Comparison of ENCODE assay signal across 1 cellular context in the genomic region with DNA sequence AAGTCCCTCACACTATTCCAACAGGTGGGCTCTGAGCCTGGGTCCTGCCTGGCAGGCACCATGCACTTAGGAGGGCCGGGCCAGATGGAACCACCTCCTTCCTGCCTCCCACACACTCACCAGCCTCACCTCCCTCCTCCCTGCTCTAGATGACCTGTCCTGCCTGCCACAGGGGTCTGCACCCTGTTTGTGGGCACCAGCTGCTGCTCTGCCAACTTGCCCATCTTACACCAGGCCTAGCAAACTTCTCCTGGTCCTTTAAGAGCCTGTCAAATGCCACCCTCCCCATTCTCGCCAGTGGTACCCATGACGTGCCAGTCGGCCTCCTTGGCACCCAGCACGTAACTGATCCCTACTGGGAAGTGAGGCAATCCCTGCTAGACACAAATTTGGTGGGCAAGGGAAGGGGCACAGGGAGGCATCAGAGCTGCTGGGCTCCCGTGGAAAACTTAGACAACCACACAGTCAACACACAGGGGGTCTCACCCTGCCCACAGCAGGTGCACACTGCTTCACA.
TF ChIP-seq lines count a peak whose summit lies in the region.

No MANE protein-coding gene starts in this region.

TF ChIP-seq in IMR-90, 13 proteins besides CTCF, POLR2A, EP300 and RAD21:
- TF ChIP-seq, protein P1, sequence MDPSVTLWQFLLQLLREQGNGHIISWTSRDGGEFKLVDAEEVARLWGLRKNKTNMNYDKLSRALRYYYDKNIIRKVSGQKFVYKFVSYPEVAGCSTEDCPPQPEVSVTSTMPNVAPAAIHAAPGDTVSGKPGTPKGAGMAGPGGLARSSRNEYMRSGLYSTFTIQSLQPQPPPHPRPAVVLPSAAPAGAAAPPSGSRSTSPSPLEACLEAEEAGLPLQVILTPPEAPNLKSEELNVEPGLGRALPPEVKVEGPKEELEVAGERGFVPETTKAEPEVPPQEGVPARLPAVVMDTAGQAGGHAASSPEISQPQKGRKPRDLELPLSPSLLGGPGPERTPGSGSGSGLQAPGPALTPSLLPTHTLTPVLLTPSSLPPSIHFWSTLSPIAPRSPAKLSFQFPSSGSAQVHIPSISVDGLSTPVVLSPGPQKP (IDR thresholded peaks at IDR 0.05; ENCODE audit: borderline replicate concordance, low read depth, low read length), result no peak
- TF ChIP-seq NFE2L2 (IDR thresholded peaks at IDR 0.05; ENCODE audit: low read depth, low read length) (no peak), CEBPB (IDR thresholded peaks at IDR 0.05; ENCODE audit: low read depth, low read length) (no peak), RCOR1 (IDR thresholded peaks at IDR 0.05; ENCODE audit: insufficient replicate concordance, low read length) (no peak), MAFK (IDR thresholded peaks at IDR 0.05; ENCODE audit: low read depth, low read length) (no peak), MAZ (IDR thresholded peaks at IDR 0.05; ENCODE audit: borderline replicate concordance, low read depth, low read length) (no peak), RFX5 (IDR thresholded peaks at IDR 0.05; ENCODE audit: low read depth, low read length) (no peak), MXI1 (IDR thresholded peaks at IDR 0.05; ENCODE audit: borderline replicate concordance, low read depth, low read length) (no peak), BHLHE40 (IDR thresholded peaks at IDR 0.05; ENCODE audit: low read depth, low read length) (no peak), FOS (IDR thresholded peaks at IDR 0.05; ENCODE audit: low read depth, low read length) (no peak), CHD1 (IDR thresholded peaks at IDR 0.05; ENCODE audit: low read depth, low read length) (no peak), SMC3 (IDR thresholded peaks at IDR 0.05; ENCODE audit: low read depth, low read length) (no peak)
- TF ChIP-seq, protein P2, sequence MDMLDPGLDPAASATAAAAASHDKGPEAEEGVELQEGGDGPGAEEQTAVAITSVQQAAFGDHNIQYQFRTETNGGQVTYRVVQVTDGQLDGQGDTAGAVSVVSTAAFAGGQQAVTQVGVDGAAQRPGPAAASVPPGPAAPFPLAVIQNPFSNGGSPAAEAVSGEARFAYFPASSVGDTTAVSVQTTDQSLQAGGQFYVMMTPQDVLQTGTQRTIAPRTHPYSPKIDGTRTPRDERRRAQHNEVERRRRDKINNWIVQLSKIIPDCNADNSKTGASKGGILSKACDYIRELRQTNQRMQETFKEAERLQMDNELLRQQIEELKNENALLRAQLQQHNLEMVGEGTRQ (IDR thresholded peaks at IDR 0.05; ENCODE audit: low read depth, low read length), result no peak
